In the genomic region with DNA sequence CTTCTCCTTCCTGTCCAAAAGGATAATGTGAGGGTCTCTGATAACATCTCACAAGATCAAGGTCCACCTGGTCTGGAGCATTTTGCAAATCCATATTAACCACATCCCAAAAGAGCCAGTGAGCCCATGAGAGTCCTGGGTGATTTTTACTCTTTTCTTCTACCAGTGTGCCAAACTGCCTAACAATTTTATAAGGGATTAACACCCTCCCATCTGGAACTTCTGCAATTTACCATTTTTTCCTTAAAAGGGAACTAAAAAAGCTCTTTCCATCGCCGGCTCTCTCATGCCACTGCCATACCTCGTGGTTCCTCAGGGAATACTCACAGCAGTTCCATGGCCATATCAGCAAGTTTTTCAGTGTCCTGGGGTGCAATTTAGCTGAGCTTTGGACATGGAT, we compare ENCODE assay signal across 19 cellular contexts.
"Had no signal": no experiment of that assay in that cellular context is flagged by ENCODE, and none has a peak within 500 bp of the region (broad histone marks: within the 10 kb centered on the region; RNA-seq: fewer than 3 reads in every experiment).

No MANE protein-coding gene starts in this region.

- H3K36me3 ChIP-seq: pancreas, suprapubic skin, tibial artery, upper lobe of right lung had no signal

- ATAC-seq: activated naive CD8-positive, alpha-beta T cell treated with anti-CD3 and anti-CD28 coated beads, Interleukin-2, amount 50 U/mL, for 24 hours; pancreas; right cardiac atrium; upper lobe of right lung; WTC11 had no signal

- H3K4me3 ChIP-seq: pancreas, suprapubic skin, tibial artery, upper lobe of right lung had no signal

- H3K9me3 ChIP-seq: pancreas, suprapubic skin, tibial artery, upper lobe of right lung had no signal

- H3K27me3 ChIP-seq: pancreas, tibial artery, upper lobe of right lung had no signal

- DNase-seq: activated CD4-positive, alpha-beta memory T cell treated with anti-CD3 and anti-CD28 coated beads, Interleukin-2, amount 10 ng/mL, durations not matched to agents 7 days and 5 days; activated CD4-positive, alpha-beta T cell treated with anti-CD3 and anti-CD28 coated beads for 1 hour; activated CD4-positive, alpha-beta T cell treated with anti-CD3 and anti-CD28 coated beads, Interleukin-2, amount 10 ng/mL, durations not matched to agents 7 days and 5 days; activated CD8-positive, alpha-beta memory T cell treated with anti-CD3 and anti-CD28 coated beads, Interleukin-2, amount 50 U/mL, for 48 hours; activated naive CD8-positive, alpha-beta T cell treated with anti-CD3 and anti-CD28 coated beads, Interleukin-2, amount 50 U/mL, for 24 hours; activated T-cell treated with anti-CD3 and anti-CD28 coated beads, Interleukin-2, amount 50 U/mL, for 48 hours; amygdala; central memory CD4-positive, alpha-beta T cell; effector CD4-positive, alpha-beta T cell; mammary epithelial cell; pancreas; right cardiac atrium; stimulated activated naive CD4-positive, alpha-beta T cell; T-helper 2 cell; tibial artery; upper lobe of right lung had no signal

- H3K27ac ChIP-seq: epithelial cell of prostate, pancreas, suprapubic skin, tibial artery, upper lobe of right lung had no signal
